ENCODE assay signal across 14 cellular contexts in genomic region chr7:2856388-2857169, GRCh38. TPM values are rescaled to one million over a fixed set of nuclear protein-coding genes. Genes with fewer than 3 reads are reported as not detected.
DNase-seq lines count a peak whose midpoint lies in the region; ATAC-seq lines count a peak whose summit lies in the region.
"Had no signal": no experiment of that assay in that cellular context is flagged by ENCODE, and none has a peak within 500 bp of the region (broad histone marks: within the 10 kb centered on the region; RNA-seq: fewer than 3 reads in every experiment).

No MANE protein-coding gene starts in this region.

- no peak overlapping the region for H3K23ac ChIP-seq in mesenchymal stem cell (ENCODE audit: low read length in 2 of 2)

- intact Hi-C loops in activated CD4-positive, alpha-beta T cell treated with anti-CD3 and anti-CD28 coated beads for 36 hours (cut with DNase I, micrococcal nuclease), result no loop called here

- H3K14ac ChIP-seq in mesenchymal stem cell (ENCODE audit: low read length in 2 of 2), result no peak overlapping the region

- no peak overlapping the region for H3K4ac ChIP-seq in mesenchymal stem cell (ENCODE audit: low read depth in 1 of 2, low read length in 2 of 2)

- DNase-seq in ELR (ENCODE audit: low read depth) (peak; percentile 37), HT1080 (ENCODE audit: low read depth) (peak; percentile 63), brain pericyte (ENCODE audit: low read depth, low spot score) (peak; percentile 34), mesenchymal stem cell (peak; percentile 66), NCI-H2196 treated with DMSO at 0.1 percent for 48 hours (lab: John Stamatoyannopoulos, UW; ENCODE audit: unreplicated experiment) (no peak), NCI-H1417 treated with DMSO at 0.1 percent for 48 hours (lab: John Stamatoyannopoulos, UW) (no peak)
- no peak for DNase-seq in activated CD4-positive, alpha-beta T cell treated with anti-CD3 and anti-CD28 coated beads for 36 hours
- DNase-seq: activated CD4-positive, alpha-beta memory T cell treated with anti-CD3 and anti-CD28 coated beads, Interleukin-2, amount 10 ng/mL, durations not matched to agents 7 days and 5 days; hippocampal formation; left cardiac atrium had no signal

- H3K4me1 ChIP-seq in mesenchymal stem cell (ENCODE audit: control insufficient read depth, insufficient read depth, low read depth, low read length), result peaks cover 1% of the 10 kb centered on the region

- no peak overlapping the region for H3K18ac ChIP-seq in mesenchymal stem cell (ENCODE audit: low read depth in 1 of 2, low read length in 2 of 2)

- H4K91ac ChIP-seq in mesenchymal stem cell (ENCODE audit: low read length), result peak overlapping the region; percentile 23

- 80% methylated on average over 5 of the region's 5 CpGs for WGBS in mesenchymal stem cell

- H3K9me3 ChIP-seq in mesenchymal stem cell (ENCODE audit: control insufficient read depth, low read length), result no peaks in the 10 kb centered on the region

- H3K9ac ChIP-seq in mesenchymal stem cell (ENCODE audit: low read length), result no peak overlapping the region

- H3K79me1 ChIP-seq in mesenchymal stem cell (replicated peaks; ENCODE audit: low read length, poor library complexity, severe bottlenecking), result no peaks in the 10 kb centered on the region

- peaks cover 3% of the 10 kb centered on the region for H3K4me1 Mint-ChIP-seq in activated CD4-positive, alpha-beta T cell treated with anti-CD3 and anti-CD28 coated beads for 36 hours
- H3K4me1 Mint-ChIP-seq: activated CD4-positive, alpha-beta memory T cell treated with anti-CD3 and anti-CD28 coated beads, Interleukin-2, amount 10 ng/mL, durations not matched to agents 7 days and 5 days had no signal

- no peak overlapping the region for H3K27ac Mint-ChIP-seq in activated CD4-positive, alpha-beta T cell treated with anti-CD3 and anti-CD28 coated beads for 36 hours
- H3K27ac Mint-ChIP-seq: activated CD4-positive, alpha-beta memory T cell treated with anti-CD3 and anti-CD28 coated beads, Interleukin-2, amount 10 ng/mL, durations not matched to agents 7 days and 5 days; activated T-helper 1 cell treated with anti-CD3 and anti-CD28 coated beads, Interleukin-12 subunit alpha, Interleukin-12 subunit beta, Interleukin-2, Interleukin-4 antibody, amounts not matched to agents 30 ng/mL and 10 ng/mL and 1 ng/mL, durations not matched to agents 14 hours and 24 hours and 36 hours; B cell had no signal

- H2AFZ ChIP-seq in mesenchymal stem cell (ENCODE audit: low read depth, low read length), result no peak overlapping the region

- no peak overlapping the region for H3K27ac ChIP-seq in mesenchymal stem cell (ENCODE audit: low read length, poor library complexity, severe bottlenecking)
- H3K27ac ChIP-seq: SK-N-MC had no signal

- no peaks in the 10 kb centered on the region for H3K36me3 Mint-ChIP-seq in activated CD4-positive, alpha-beta T cell treated with anti-CD3 and anti-CD28 coated beads for 36 hours (ENCODE audit: low read depth)

- no peaks in the 10 kb centered on the region for H3K27me3 Mint-ChIP-seq in activated CD4-positive, alpha-beta T cell treated with anti-CD3 and anti-CD28 coated beads for 36 hours
- H3K27me3 Mint-ChIP-seq: activated CD4-positive, alpha-beta memory T cell treated with anti-CD3 and anti-CD28 coated beads, Interleukin-2, amount 10 ng/mL, durations not matched to agents 7 days and 5 days; B cell had no signal

- H3K4me3 Mint-ChIP-seq in activated CD4-positive, alpha-beta T cell treated with anti-CD3 and anti-CD28 coated beads for 36 hours, result no peak overlapping the region
- H3K4me3 Mint-ChIP-seq: activated CD4-positive, alpha-beta memory T cell treated with anti-CD3 and anti-CD28 coated beads, Interleukin-2, amount 10 ng/mL, durations not matched to agents 7 days and 5 days; activated T-helper 1 cell treated with anti-CD3 and anti-CD28 coated beads, Interleukin-12 subunit alpha, Interleukin-12 subunit beta, Interleukin-2, Interleukin-4 antibody, amounts not matched to agents 30 ng/mL and 10 ng/mL and 1 ng/mL, durations not matched to agents 14 hours and 24 hours and 36 hours; B cell had no signal

- peak overlapping the region; percentile 45 for H4K8ac ChIP-seq in mesenchymal stem cell (ENCODE audit: low read length)

- H2BK12ac ChIP-seq in mesenchymal stem cell (ENCODE audit: low read length in 2 of 2), result no peak overlapping the region

- H2BK120ac ChIP-seq in mesenchymal stem cell (ENCODE audit: low read depth, low read length), result no peak overlapping the region

- CTCF ChIA-PET in activated CD4-positive, alpha-beta T cell treated with anti-CD3 and anti-CD28 coated beads for 36 hours (lab: Charles Lee), result interaction anchor here (0.5 to 1.1 kb wide), 2 partner anchors 20 to 810 kb away, joined by 3 read pairs; no protein-coding TSS in a partner anchor

- no peak overlapping the region for H2BK5ac ChIP-seq in mesenchymal stem cell (ENCODE audit: low read depth, low read length, poor library complexity, severe bottlenecking)

- no peak overlapping the region for H2BK15ac ChIP-seq in mesenchymal stem cell (ENCODE audit: low read depth, poor library complexity, severe bottlenecking)

- POLR2A ChIA-PET in activated CD4-positive, alpha-beta T cell treated with anti-CD3 and anti-CD28 coated beads for 36 hours (lab: Charles Lee), result interaction anchor here (0.6 kb wide), 1 partner anchor 42 kb away, joined by 4 read pairs; no protein-coding TSS in a partner anchor

- no peak for ATAC-seq in GM18517 (IDR thresholded peaks at IDR 0.05; ENCODE audit: unreplicated experiment)
- ATAC-seq in activated CD4-positive, alpha-beta T cell treated with anti-CD3 and anti-CD28 coated beads for 36 hours, result no peak

- H3K27me3 ChIP-seq in mesenchymal stem cell (ENCODE audit: control insufficient read depth in 1 of 2, insufficient read depth in 1 of 2, low read length in 2 of 2), result no peaks in the 10 kb centered on the region

- no peak overlapping the region for H3K4me3 ChIP-seq in mesenchymal stem cell (ENCODE audit: insufficient read depth in 1 of 2, low read depth in 1 of 2, low read length in 2 of 2)
- H3K4me3 ChIP-seq: SK-N-MC had no signal

- H3K4me2 ChIP-seq in mesenchymal stem cell (ENCODE audit: low read length, poor library complexity, severe bottlenecking), result no peak overlapping the region

- H3K36me3 ChIP-seq in mesenchymal stem cell (ENCODE audit: control insufficient read depth in 1 of 2, insufficient read depth in 2 of 2, low read depth in 1 of 2, low read length in 2 of 2), result no peaks in the 10 kb centered on the region

- H3K9me3 Mint-ChIP-seq in activated CD4-positive, alpha-beta T cell treated with anti-CD3 and anti-CD28 coated beads for 36 hours (ENCODE audit: low read depth), result no peaks in the 10 kb centered on the region
- H3K9me3 Mint-ChIP-seq: activated CD4-positive, alpha-beta memory T cell treated with anti-CD3 and anti-CD28 coated beads, Interleukin-2, amount 10 ng/mL, durations not matched to agents 7 days and 5 days; activated T-helper 1 cell treated with anti-CD3 and anti-CD28 coated beads, Interleukin-12 subunit alpha, Interleukin-12 subunit beta, Interleukin-2, Interleukin-4 antibody, amounts not matched to agents 30 ng/mL and 10 ng/mL and 1 ng/mL, durations not matched to agents 14 hours and 24 hours and 36 hours had no signal

- no peak overlapping the region for H2AK5ac ChIP-seq in mesenchymal stem cell (ENCODE audit: low read length, severe bottlenecking)

RNA-seq across cellular contexts. Expression of gene GNA12, which starts 12.5 kb away (rescaled TPM):
- 10.1 and 25.1 TPM in 2 replicates for total RNA-seq in HT1080 (2014; rRNA removed; shearing (Covaris generic))
- polyA plus RNA-seq in HT1080 (2015; cell fraction: cytosol; rRNA removed), result 54.8 and 66.0 TPM in 2 replicates
- polyA plus RNA-seq in HT1080 (2015; cell fraction: nucleus; rRNA removed), result 25.6 and 26.7 TPM in 2 replicates
- 78.8 TPM for polyA plus RNA-seq in mesenchymal stem cell (2013, experiment 1 of 2)
- polyA plus RNA-seq in mesenchymal stem cell (2013, experiment 2 of 2), result 79.8 TPM
- 10 to 100 TPM; 19.5 to 22.6 TPM for total RNA-seq in activated CD4-positive, alpha-beta T cell treated with anti-CD3 and anti-CD28 coated beads for 36 hours

Comparison
In these comparisons a context has a peak if more than half of its experiments do, and no peak if none do; other contexts are left out.
1. DNase-seq: peak in ELR (single experiment), HT1080 (single experiment), brain pericyte (single experiment) and mesenchymal stem cell (single experiment); none in NCI-H2196 treated with DMSO at 0.1 percent for 48 hours (single experiment), NCI-H1417 treated with DMSO at 0.1 percent for 48 hours (single experiment) and activated CD4-positive, alpha-beta T cell treated with anti-CD3 and anti-CD28 coated beads for 36 hours (single experiment).